ENCODE assay signal across 16 cellular contexts in genomic region chr2:128808462-128809255, GRCh38.
DNase-seq lines count a peak whose midpoint lies in the region; ATAC-seq and TF ChIP-seq lines count a peak whose summit lies in the region.
"Had no signal": no experiment of that assay in that cellular context is flagged by ENCODE, and none has a peak within 500 bp of the region (broad histone marks: within the 10 kb centered on the region; RNA-seq: fewer than 3 reads in every experiment).

No MANE protein-coding gene starts in this region.

- no peak overlapping the region for H2BK120ac ChIP-seq in mesendoderm (ENCODE audit: low read depth, low read length)

- H3K4me1 ChIP-seq in adrenal gland (replicated peaks in 1 of 2) (peaks cover 4 to 12% of the 10 kb centered on the region in 2 donors), fibroblast of lung (ENCODE audit: control insufficient read depth, extremely low read depth, insufficient read depth, low read length) (no peaks in the 10 kb centered on the region), mesendoderm (ENCODE audit: control insufficient read depth, low read depth, low read length) (no peaks in the 10 kb centered on the region)
- H3K4me1 ChIP-seq: pancreas had no signal

- H3K27me3 ChIP-seq in adrenal gland, result no peaks in the 10 kb centered on the region
- H3K27me3 ChIP-seq in fibroblast of lung (ENCODE audit: control insufficient read depth, insufficient read depth, low read length), result no peaks in the 10 kb centered on the region
- H3K27me3 ChIP-seq in mesendoderm (ENCODE audit: insufficient read depth, low read length, poor library complexity), result no peaks in the 10 kb centered on the region
- H3K27me3 ChIP-seq: pancreas had no signal

- H3K9ac ChIP-seq in fibroblast of lung (ENCODE audit: insufficient read depth, low read length), result no peak overlapping the region
- no peak overlapping the region for H3K9ac ChIP-seq in mesendoderm (ENCODE audit: low read length)

- H3K4me3 ChIP-seq in adrenal gland, result no peak overlapping the region
- H3K4me3 ChIP-seq in fibroblast of lung (replicated peaks in 1 of 4; ENCODE audit: control extremely low read depth in 1 of 4, insufficient read depth in 1 of 4, low read depth in 3 of 4, low read length in 4 of 4), result no peak overlapping the region
- H3K4me3 ChIP-seq in mesendoderm (ENCODE audit: low read length), result no peak overlapping the region
- H3K4me3 ChIP-seq: pancreas, PC-9 had no signal

- peak; percentile 54 for DNase-seq in AG20443 (ENCODE audit: low spot score)
- peak; percentile 66 to 87 (median 80) for DNase-seq in adrenal gland
- peak; percentile 34 to 38 for DNase-seq in fibroblast of lung (ENCODE audit: low read depth in 2 of 2)
- peak; percentile 38 for DNase-seq in mesendoderm
- no peak for DNase-seq in AML-193 (lab: John Stamatoyannopoulos, UW)
- DNase-seq in NK-92 treated with Interleukin-12 subunit alpha and Interleukin-12 subunit beta, amount 100 ng/mL, for 24 hours (lab: John Stamatoyannopoulos, UW), result no peak
- DNase-seq: activated CD4-positive, alpha-beta T cell treated with anti-CD3 and anti-CD28 coated beads for 4 hours; activated T-cell treated with anti-CD3 and anti-CD28 coated beads for 4 hours; HFFc6; NCI-H1417 treated with DMSO at 0.1 percent for 48 hours; NCI-H446 treated with DMSO at 0.1 percent for 48 hours; pancreas; trophoblast cell had no signal

- H4K8ac ChIP-seq in mesendoderm (ENCODE audit: low read depth, low read length), result no peak overlapping the region

- H3K4me2 ChIP-seq in fibroblast of lung (ENCODE audit: extremely low read depth, insufficient read depth, low read length), result no peak overlapping the region
- no peak overlapping the region for H3K4me2 ChIP-seq in mesendoderm (ENCODE audit: low read length)
- H3K4me2 ChIP-seq: PC-9 had no signal

- intact Hi-C loops in adrenal gland (cut with DNase I), result no loop called here

- no peak overlapping the region for H3K23ac ChIP-seq in mesendoderm (ENCODE audit: low read length)

- no peak overlapping the region for H3K56ac ChIP-seq in mesendoderm (ENCODE audit: low read length)

- TF ChIP-seq POLR2A in adrenal gland (IDR thresholded peaks at IDR 0.05), result no peak

- H3K27ac ChIP-seq in adrenal gland (peak overlapping the region in 2 of 5 donors; percentile 28 to 57), fibroblast of lung (ENCODE audit: insufficient read depth, low read length) (no peak overlapping the region), mesendoderm (ENCODE audit: low read depth, low read length) (no peak overlapping the region)
- H3K27ac ChIP-seq: pancreas, PC-9 had no signal

- H3K9me3 ChIP-seq in adrenal gland (replicated peaks in 1 of 3) (no peaks in the 10 kb centered on the region), fibroblast of lung (ENCODE audit: control insufficient read depth, insufficient read depth, low read depth, low read length) (no peaks in the 10 kb centered on the region)
- H3K9me3 ChIP-seq: pancreas had no signal

- H3K18ac ChIP-seq in mesendoderm (ENCODE audit: low read length), result no peak overlapping the region

- no peak for TF ChIP-seq CTCF in adrenal gland (IDR thresholded peaks at IDR 0.05)
- TF ChIP-seq CTCF in fibroblast of lung (conservative IDR thresholded peaks at IDR 0.05 in 1 of 2, IDR thresholded peaks at IDR 0.05 in 1 of 2; ENCODE audit: low read depth in 1 of 2, low read length in 2 of 2), result no peak

- no peak overlapping the region for H2AFZ ChIP-seq in fibroblast of lung (ENCODE audit: low read length)
- H2AFZ ChIP-seq: PC-9 had no signal

- H3K36me3 ChIP-seq in adrenal gland (replicated peaks in 1 of 2), result no peaks in the 10 kb centered on the region
- H3K36me3 ChIP-seq in fibroblast of lung (ENCODE audit: control insufficient read depth, insufficient read depth, low read length), result no peaks in the 10 kb centered on the region
- no peaks in the 10 kb centered on the region for H3K36me3 ChIP-seq in mesendoderm (ENCODE audit: control insufficient read depth, insufficient read depth, low read length)
- H3K36me3 ChIP-seq: pancreas had no signal

- ATAC-seq in GM18868 (IDR thresholded peaks at IDR 0.05; ENCODE audit: unreplicated experiment), result no peak
- ATAC-seq in GM21717 (IDR thresholded peaks at IDR 0.05; ENCODE audit: unreplicated experiment), result no peak

- H4K5ac ChIP-seq in mesendoderm (ENCODE audit: low read length), result no peak overlapping the region

- no peak overlapping the region for H2AK5ac ChIP-seq in mesendoderm (ENCODE audit: low read length)

- no peaks in the 10 kb centered on the region for H4K20me1 ChIP-seq in fibroblast of lung (ENCODE audit: control insufficient read depth, extremely low read depth, insufficient read depth, low read length)

- 76 to 94% (median 77%) methylated on average over 4 to 5 of the region's 5 CpGs for WGBS in adrenal gland, 4 donors
- WGBS in mesendoderm (ENCODE audit: extremely low coverage, insufficient coverage, low lambda C conversion rate), result no CpG with 5 or more reads among the region's 5 CpGs

- no peak overlapping the region for H3K4ac ChIP-seq in mesendoderm (ENCODE audit: low read depth, low read length)

- H2BK5ac ChIP-seq in mesendoderm (ENCODE audit: low read length), result no peak overlapping the region

- H3K79me2 ChIP-seq in fibroblast of lung (ENCODE audit: control insufficient read depth, insufficient read depth, low read length), result no peaks in the 10 kb centered on the region
- H3K79me2 ChIP-seq in mesendoderm (ENCODE audit: control insufficient read depth, insufficient read depth, low read length), result no peaks in the 10 kb centered on the region

- H2BK15ac ChIP-seq in mesendoderm (replicated peaks; ENCODE audit: low read depth), result no peak overlapping the region

- H3K79me1 ChIP-seq in mesendoderm (ENCODE audit: low read length), result no peaks in the 10 kb centered on the region

Comparison
In these comparisons a context has a peak if more than half of its experiments do, and no peak if none do; other contexts are left out.
1. DNase-seq: peak in AG20443 (single experiment), adrenal gland (7 of 7), fibroblast of lung (2 of 2) and mesendoderm (single experiment); none in AML-193 (0 of 2) and NK-92 treated with Interleukin-12 subunit alpha and Interleukin-12 subunit beta, amount 100 ng/mL, for 24 hours (single experiment).